11 cellular contexts compared by ENCODE assay signal in genomic region chr7:13800694-13801448, GRCh38.
DNase-seq lines count a peak whose midpoint lies in the region; TF ChIP-seq lines count a peak whose summit lies in the region.
"Had no signal": no experiment of that assay in that cellular context is flagged by ENCODE, and none has a peak within 500 bp of the region (broad histone marks: within the 10 kb centered on the region; RNA-seq: fewer than 3 reads in every experiment).

No MANE protein-coding gene starts in this region.

- no peak overlapping the region for H3K4me3 ChIP-seq in ACC112 (ENCODE audit: low read depth, low read length)
- H3K4me3 ChIP-seq in GM23248 = no peak overlapping the region
- H3K4me3 ChIP-seq in SJSA1 = no peak overlapping the region
- no peak overlapping the region for H3K4me3 ChIP-seq in fibroblast of the aortic adventitia (ENCODE audit: low read depth, low read length)
- H3K4me3 ChIP-seq in endodermal cell (ENCODE audit: low read length) = no peak overlapping the region
- H3K4me3 ChIP-seq: left ventricle myocardium inferior had no signal

- no peak for TF ChIP-seq CTCF in fibroblast of the aortic adventitia (IDR thresholded peaks at IDR 0.05; ENCODE audit: insufficient read depth, low read length)
- TF ChIP-seq CTCF in endodermal cell (conservative IDR thresholded peaks at IDR 0.05) = no peak

- no peaks in the 10 kb centered on the region for H3K4me1 ChIP-seq in ACC112 (ENCODE audit: control insufficient read depth, insufficient read depth, low read length, unreplicated experiment)
- peaks cover 11% of the 10 kb centered on the region; the same call in 1 of the 2 replicates for H3K4me1 ChIP-seq in GM23248 (ENCODE audit: insufficient read depth)
- H3K4me1 ChIP-seq in SJSA1 (replicated peaks) = peaks cover 3% of the 10 kb centered on the region
- H3K4me1 ChIP-seq in endodermal cell (ENCODE audit: control insufficient read depth, insufficient read depth, low read length) = peaks cover 5% of the 10 kb centered on the region
- H3K4me1 ChIP-seq: left ventricle myocardium inferior had no signal

- H3K36me3 ChIP-seq in ACC112 (ENCODE audit: insufficient read depth, low read length) = no peaks in the 10 kb centered on the region
- H3K36me3 ChIP-seq in GM23248 (ENCODE audit: low read depth) = no peaks in the 10 kb centered on the region
- H3K36me3 ChIP-seq in SJSA1 = no peaks in the 10 kb centered on the region
- no peaks in the 10 kb centered on the region for H3K36me3 ChIP-seq in endodermal cell (ENCODE audit: control insufficient read depth, insufficient read depth, low read length)
- H3K36me3 ChIP-seq: left ventricle myocardium inferior had no signal

- H3K9me3 ChIP-seq in GM23248 (ENCODE audit: low read depth) (no peaks in the 10 kb centered on the region), SJSA1 (replicated peaks) (no peaks in the 10 kb centered on the region), endodermal cell (ENCODE audit: control insufficient read depth, low read length) (no peaks in the 10 kb centered on the region)
- H3K9me3 ChIP-seq: left ventricle myocardium inferior had no signal

- H2AFZ ChIP-seq in ACC112 (ENCODE audit: low read length, unreplicated experiment) = no peak overlapping the region
- 0 out of 2 replicates have a peak overlapping the region, but pooled peaks have one; percentile 11 for H2AFZ ChIP-seq in GM23248

- no peaks in the 10 kb centered on the region for H3K27me3 Mint-ChIP-seq in endodermal cell (ENCODE audit: insufficient read depth)
- H3K27me3 Mint-ChIP-seq: brain had no signal

- H3K9ac ChIP-seq in GM23248 (peak overlapping the region; percentile 45), endodermal cell (ENCODE audit: extremely low read depth, low read length, poor library complexity, severe bottlenecking) (no peak overlapping the region)

- peaks cover 39% of the 10 kb centered on the region for H3K4me1 Mint-ChIP-seq in endodermal cell

- H4K20me1 ChIP-seq in GM23248 (ENCODE audit: insufficient read depth) = no peaks in the 10 kb centered on the region

- peak overlapping the region; percentile 17 for H3K4me2 ChIP-seq in GM23248 (ENCODE audit: unreplicated experiment)

- no peaks in the 10 kb centered on the region for H3F3A ChIP-seq in GM23248 (ENCODE audit: insufficient read depth)

- in situ Hi-C loops in GM23248 (cut with MboI) = no loop called here

- H3K36me3 Mint-ChIP-seq in endodermal cell (ENCODE audit: low read depth) = peaks cover 10% of the 10 kb centered on the region

- no peak overlapping the region for H3K27ac Mint-ChIP-seq in endodermal cell

- whole genome bisulfite sequencing in GM23248 (ENCODE audit: low coverage in 1 of 2, low lambda C conversion rate in 2 of 2, missing lambda C conversion rate in 2 of 2), 2 experiments = 58 to 59% methylated on average over 6 of the region's 6 CpGs
- 88 to 92% methylated on average over 2 to 4 of the region's 6 CpGs for WGBS in endodermal cell (ENCODE audit: insufficient coverage in 1 of 2, insufficient read length in 1 of 2), 2 experiments

- H3K27ac ChIP-seq in ACC112 (ENCODE audit: low read depth, low read length) (peak overlapping the region; percentile 47; the same call in 1 of the 2 replicates), GM23248 (peak overlapping the region; percentile 70), SJSA1 (peak overlapping the region; percentile 68), endodermal cell (ENCODE audit: low read depth, low read length) (no peak overlapping the region)
- H3K27ac ChIP-seq: left ventricle myocardium inferior had no signal

- intact Hi-C loops in head of caudate nucleus (cut with DNase I) = no loop called here

- no peaks in the 10 kb centered on the region for H3K27me3 ChIP-seq in ACC112 (ENCODE audit: insufficient read depth, low read length)
- H3K27me3 ChIP-seq in GM23248 (replicated peaks; ENCODE audit: insufficient read depth) = no peaks in the 10 kb centered on the region
- H3K27me3 ChIP-seq in SJSA1 (replicated peaks) = no peaks in the 10 kb centered on the region
- H3K27me3 ChIP-seq in endodermal cell (ENCODE audit: control insufficient read depth, insufficient read depth, low read length, poor library complexity, severe bottlenecking) = no peaks in the 10 kb centered on the region

- peaks cover 7% of the 10 kb centered on the region for H3K9me3 Mint-ChIP-seq in endodermal cell

- peaks cover 4% of the 10 kb centered on the region; the same call in 1 of the 2 replicates for H3K9me2 ChIP-seq in GM23248 (ENCODE audit: insufficient read depth)

- H3K4me3 Mint-ChIP-seq in endodermal cell = no peak overlapping the region

- DNase-seq in GM23248 = peak; percentile 93
- DNase-seq in SJSA1 (ENCODE audit: low read depth in 1 of 2, low spot score in 2 of 2) = peak; percentile 22 to 40
- peak; percentile 91 for DNase-seq in fibroblast of the aortic adventitia (ENCODE audit: low read depth)
- DNase-seq in head of caudate nucleus = no peak
- DNase-seq in activated naive CD4-positive, alpha-beta T cell treated with anti-CD3 and anti-CD28 coated beads, Interleukin-2, amount 50 U/mL, for 16 hours = no peak
- no peak for DNase-seq in midbrain (lab: John Stamatoyannopoulos, UW)
- no peak for DNase-seq in endodermal cell
- DNase-seq: left ventricle myocardium inferior, NCI-H146 had no signal

- H3K79me2 ChIP-seq in ACC112 (ENCODE audit: control insufficient read depth, insufficient read depth, low read length, unreplicated experiment) = no peaks in the 10 kb centered on the region
- H3K79me2 ChIP-seq in GM23248 (ENCODE audit: insufficient read depth) = no peaks in the 10 kb centered on the region

Comparison
In these comparisons a context has a peak if more than half of its experiments do, and no peak if none do; other contexts are left out.
1. DNase-seq: peak in GM23248 (single experiment), SJSA1 (2 of 2) and fibroblast of the aortic adventitia (single experiment); none in head of caudate nucleus (0 of 42), activated naive CD4-positive, alpha-beta T cell treated with anti-CD3 and anti-CD28 coated beads, Interleukin-2, amount 50 U/mL, for 16 hours (single experiment), midbrain (single experiment) and endodermal cell (single experiment).